In genomic region chr17:3890082-3890892, GRCh38 we compare ENCODE assay signal across 8 cellular contexts. TPM values are rescaled to one million over a fixed set of nuclear protein-coding genes. Genes with fewer than 3 reads are reported as not detected.
DNase-seq lines count a peak whose midpoint lies in the region; ATAC-seq lines count a peak whose summit lies in the region.

No MANE protein-coding gene starts in this region.

- ATAC-seq in GM21737 (IDR thresholded peaks at IDR 0.05; ENCODE audit: unreplicated experiment) (no peak), HG02610 (IDR thresholded peaks at IDR 0.05; ENCODE audit: unreplicated experiment) (no peak)

- H3K36me3 ChIP-seq in muscle layer of duodenum (ENCODE audit: control insufficient read depth in 1 of 2, insufficient read depth in 2 of 2, low read length in 2 of 2), result peaks cover 0 to under 1% of the 10 kb centered on the region in 2 donors

- H3K27ac ChIP-seq in muscle layer of duodenum (ENCODE audit: low read length), result peak overlapping the region; percentile 51

- H3K4me1 ChIP-seq in muscle layer of duodenum (ENCODE audit: control insufficient read depth in 1 of 2, insufficient read depth in 2 of 2, low read length in 2 of 2), result peaks cover 44 to 58% of the 10 kb centered on the region in 2 donors

- H3K9me3 ChIP-seq in muscle layer of duodenum (ENCODE audit: control insufficient read depth in 1 of 2, low read length in 2 of 2), result no peaks in the 10 kb centered on the region

- no peaks in the 10 kb centered on the region for H3K27me3 ChIP-seq in muscle layer of duodenum (ENCODE audit: low read depth, low read length)

- DNase-seq in activated CD4-positive, alpha-beta T cell treated with anti-CD3 and anti-CD28 coated beads for 4 hours, result peak; percentile 32 to 41
- no peak for DNase-seq in activated CD4-positive, alpha-beta T cell treated with anti-CD3 and anti-CD28 coated beads for 1 hour
- DNase-seq in NCI-H69 (lab: John Stamatoyannopoulos, UW), result peak; percentile 72
- peak; percentile 57 for DNase-seq in cerebellum (ENCODE audit: low spot score)
- DNase-seq in ecto neural progenitor cell (ENCODE audit: low spot score), result no peak

- H3K4me3 ChIP-seq in muscle layer of duodenum (ENCODE audit: low read depth in 1 of 2, low read length in 2 of 2), result no peak overlapping the region

RNA-seq across cellular contexts. Expression of gene CAMKK1, which starts 2.6 kb away (rescaled TPM):
- total RNA-seq in cerebellum, result 11.8 TPM

RNA-seq across cellular contexts. Expression of gene P2RX1, which starts 26.0 kb away (rescaled TPM):
- 0.27 TPM for total RNA-seq in cerebellum

RNA-seq across cellular contexts. Expression of gene NCBP3, which starts 44.2 kb away (rescaled TPM):
- 49.2 TPM for total RNA-seq in cerebellum

Comparison
In these comparisons a context has a peak if more than half of its experiments do, and no peak if none do; other contexts are left out.
1. DNase-seq: peak in activated CD4-positive, alpha-beta T cell treated with anti-CD3 and anti-CD28 coated beads for 4 hours (2 of 2), NCI-H69 (single experiment) and cerebellum (single experiment); none in activated CD4-positive, alpha-beta T cell treated with anti-CD3 and anti-CD28 coated beads for 1 hour (single experiment) and ecto neural progenitor cell (single experiment).